1 cellular context compared by ENCODE assay signal in genomic region chr2:96802281-96802595, GRCh38.
TF ChIP-seq lines count a peak whose summit lies in the region.

No MANE protein-coding gene starts in this region.

TF ChIP-seq in K562, 482 proteins besides CTCF, POLR2A, EP300 and RAD21:
- no peak for TF ChIP-seq MCM2 (IDR thresholded peaks at IDR 0.05; ENCODE audit: low read depth)
- TF ChIP-seq GTF2E2 (tag; IDR thresholded peaks at IDR 0.05), result no peak
- TF ChIP-seq MAX (CRISPR knock-in tag; IDR thresholded peaks at IDR 0.05), result no peak
- TF ChIP-seq EGR1 (conservative IDR thresholded peaks at IDR 0.05), result peak; percentile 62
- no peak for TF ChIP-seq FOXK2 (conservative IDR thresholded peaks at IDR 0.05 in 1 of 2, IDR thresholded peaks at IDR 0.05 in 1 of 2; ENCODE audit: low read depth in 2 of 2)
- TF ChIP-seq MLLT1 (IDR thresholded peaks at IDR 0.05), result no peak
TF ChIP-seq in K562: peak in this region for 1.
